8 cellular contexts compared by ENCODE assay signal in genomic region chr1:24541711-24542346, GRCh38. TPM values are rescaled to one million over a fixed set of nuclear protein-coding genes. Genes with fewer than 3 reads are reported as not detected.
A peak's percentile ranks its signal among the peaks of the same experiment; 100 is the strongest.
DNase-seq lines count a peak whose midpoint lies in the region; ATAC-seq and TF ChIP-seq lines count a peak whose summit lies in the region.

No MANE protein-coding gene starts in this region.

- no peaks in the 10 kb centered on the region for H3K36me3 ChIP-seq in thyroid gland

- H3K4me3 ChIP-seq in WI38 (ENCODE audit: low read depth, low read length) = no peak overlapping the region
- no peak overlapping the region for H3K4me3 ChIP-seq in thyroid gland (replicated peaks in 1 of 3)

- peaks cover under 1% of the 10 kb centered on the region for H3K4me1 Mint-ChIP-seq in glutamatergic neuron (ENCODE audit: low read depth, unreplicated experiment)

- H3K27ac ChIP-seq in thyroid gland = peak overlapping the region; percentile 54 to 74 (median 72)

- peaks cover 16 to 17% of the 10 kb centered on the region in 2 donors for H3K4me1 ChIP-seq in thyroid gland

- no peaks in the 10 kb centered on the region for H3K27me3 Mint-ChIP-seq in glutamatergic neuron (ENCODE audit: unreplicated experiment)

- no peak for TF ChIP-seq POLR2A in thyroid gland (IDR thresholded peaks at IDR 0.05)

- DNase-seq in activated CD8-positive, alpha-beta memory T cell treated with anti-CD3 and anti-CD28 coated beads for 24 hours = peak; percentile 59
- DNase-seq in activated CD8-positive, alpha-beta memory T cell treated with anti-CD3 and anti-CD28 coated beads, Interleukin-2, amount 50 U/mL, for 4 hours = no peak
- DNase-seq in glutamatergic neuron = peak; percentile 37
- no peak for DNase-seq in thyroid gland
- DNase-seq in cerebellum (ENCODE audit: low spot score) = no peak
- DNase-seq in NCI-H526 treated with DMSO at 0.1 percent for 48 hours (lab: John Stamatoyannopoulos, UW) = no peak

- no peaks in the 10 kb centered on the region for H3K36me3 Mint-ChIP-seq in glutamatergic neuron (ENCODE audit: unreplicated experiment)

- no peaks in the 10 kb centered on the region for H3K9me3 Mint-ChIP-seq in glutamatergic neuron (ENCODE audit: unreplicated experiment)

- no peak for ATAC-seq in GM19324 (IDR thresholded peaks at IDR 0.05; ENCODE audit: low FRiP score, unreplicated experiment)

- no peak overlapping the region for H3K27ac Mint-ChIP-seq in glutamatergic neuron (ENCODE audit: unreplicated experiment)

- 76% methylated on average over 8 of the region's 8 CpGs for WGBS in thyroid gland, 2 donors

- intact Hi-C loops in thyroid gland (cut with DNase I) = no loop called here

- TF ChIP-seq CTCF in WI38 (IDR thresholded peaks at IDR 0.05; ENCODE audit: low read depth, low read length) = peak; percentile 68; the same call in 1 of the 2 replicates
- TF ChIP-seq CTCF in glutamatergic neuron (IDR thresholded peaks at IDR 0.05; ENCODE audit: partially characterized antibody, unreplicated experiment) = peak; percentile 77
- peak in 4 of 6 experiments; percentile 14 to 44 (median 40) for TF ChIP-seq CTCF in thyroid gland (IDR thresholded peaks at IDR 0.05)

- no peaks in the 10 kb centered on the region for H3K9me3 ChIP-seq in thyroid gland

- H3K4me3 Mint-ChIP-seq in glutamatergic neuron (ENCODE audit: unreplicated experiment) = no peak overlapping the region

- no peaks in the 10 kb centered on the region for H3K27me3 ChIP-seq in thyroid gland

RNA-seq across cellular contexts. Expression of gene NCMAP, which starts 14.1 kb away (rescaled TPM):
- total RNA-seq in glutamatergic neuron (ENCODE audit: unreplicated experiment) (not detected), thyroid gland (1 to 10 TPM; 2.8 to 9.4 (median 7.3) TPM), cerebellum (0.09 TPM)

RNA-seq across cellular contexts. Expression of gene RCAN3, which starts 39.2 kb away (rescaled TPM):
- total RNA-seq in glutamatergic neuron (ENCODE audit: unreplicated experiment) (21.8 TPM), thyroid gland (10 to 100 TPM; 25.6 to 37.9 (median 35.2) TPM), cerebellum (24.1 TPM)

Comparison
In these comparisons a context has a peak if more than half of its experiments do, and no peak if none do; other contexts are left out.
1. DNase-seq: peak in activated CD8-positive, alpha-beta memory T cell treated with anti-CD3 and anti-CD28 coated beads for 24 hours (single experiment) and glutamatergic neuron (single experiment); none in activated CD8-positive, alpha-beta memory T cell treated with anti-CD3 and anti-CD28 coated beads, Interleukin-2, amount 50 U/mL, for 4 hours (single experiment), thyroid gland (0 of 2), cerebellum (single experiment) and NCI-H526 treated with DMSO at 0.1 percent for 48 hours (single experiment).
2. Peak in every context shown above with its lines, with median percentiles within 50 percentile points of each other: CTCF ChIP-seq.